Comparison of ENCODE assay signal across 12 cellular contexts in genomic region chr5:126525630-126526245, GRCh38.
A peak's percentile ranks its signal among the peaks of the same experiment; 100 is the strongest.
DNase-seq lines count a peak whose midpoint lies in the region; ATAC-seq and TF ChIP-seq lines count a peak whose summit lies in the region.
"Had no signal": no experiment of that assay in that cellular context is flagged by ENCODE, and none has a peak within 500 bp of the region (broad histone marks: within the 10 kb centered on the region; RNA-seq: fewer than 3 reads in every experiment).

No MANE protein-coding gene starts in this region.

- peaks cover 9 to 14% of the 10 kb centered on the region in 2 donors for H3K27me3 Mint-ChIP-seq in natural killer cell treated with Interleukin-12 subunit alpha and Interleukin-12 subunit beta and Interleukin-15 and Interleukin-18, amount 100 ng/mL, for 72 hours

- H3K4me1 Mint-ChIP-seq in natural killer cell treated with Interleukin-12 subunit alpha and Interleukin-12 subunit beta and Interleukin-15 and Interleukin-18, amount 100 ng/mL, for 72 hours (ENCODE audit: low read depth in 2 of 2) = no peaks in the 10 kb centered on the region
- H3K4me1 Mint-ChIP-seq: activated CD4-positive, alpha-beta T cell treated with anti-CD3 and anti-CD28 coated beads for 36 hours had no signal

- H3K9me3 Mint-ChIP-seq in natural killer cell treated with Interleukin-12 subunit alpha and Interleukin-12 subunit beta and Interleukin-15 and Interleukin-18, amount 100 ng/mL, for 72 hours = no peaks in the 10 kb centered on the region
- no peaks in the 10 kb centered on the region for H3K9me3 Mint-ChIP-seq in activated naive CD4-positive, alpha-beta T cell treated with anti-CD3 and anti-CD28 coated beads, Interleukin-2, amount 50 U/mL, for 72 hours

- H3K4me3 ChIP-seq in coronary artery (no peak overlapping the region), subcutaneous abdominal adipose tissue (ENCODE audit: low read depth in 1 of 5, low read length in 5 of 5) (peak overlapping the region in 4 of 5 donors; percentile 22 to 61 (median 40))
- H3K4me3 ChIP-seq: PC-9 had no signal

- no peak overlapping the region for H3K4me3 Mint-ChIP-seq in natural killer cell treated with Interleukin-12 subunit alpha and Interleukin-12 subunit beta and Interleukin-15 and Interleukin-18, amount 100 ng/mL, for 72 hours
- H3K4me3 Mint-ChIP-seq: activated CD4-positive, alpha-beta T cell treated with anti-CD3 and anti-CD28 coated beads for 36 hours had no signal

- H3K27ac Mint-ChIP-seq in natural killer cell treated with Interleukin-12 subunit alpha and Interleukin-12 subunit beta and Interleukin-15 and Interleukin-18, amount 100 ng/mL, for 72 hours = no peak overlapping the region
- H3K27ac Mint-ChIP-seq in activated naive CD4-positive, alpha-beta T cell treated with anti-CD3 and anti-CD28 coated beads, Interleukin-2, amount 50 U/mL, for 72 hours = no peak overlapping the region
- H3K27ac Mint-ChIP-seq: activated CD4-positive, alpha-beta T cell treated with anti-CD3 and anti-CD28 coated beads for 36 hours had no signal

- H3K36me3 Mint-ChIP-seq in natural killer cell treated with Interleukin-12 subunit alpha and Interleukin-12 subunit beta and Interleukin-15 and Interleukin-18, amount 100 ng/mL, for 72 hours = no peaks in the 10 kb centered on the region
- no peaks in the 10 kb centered on the region for H3K36me3 Mint-ChIP-seq in activated naive CD4-positive, alpha-beta T cell treated with anti-CD3 and anti-CD28 coated beads, Interleukin-2, amount 50 U/mL, for 72 hours

- peak overlapping the region; percentile 9 to 81 for H3K27ac ChIP-seq in coronary artery
- peak overlapping the region; percentile 43 for H3K27ac ChIP-seq in layer of hippocampus (ENCODE audit: low read depth, low read length)
- H3K27ac ChIP-seq in subcutaneous abdominal adipose tissue (ENCODE audit: low read depth, low read length) = no peak overlapping the region
- H3K27ac ChIP-seq: PC-9 had no signal

- no peak for ATAC-seq in natural killer cell treated with Interleukin-12 subunit alpha and Interleukin-12 subunit beta and Interleukin-15 and Interleukin-18, amount 100 ng/mL, for 72 hours
- no peak for ATAC-seq in activated naive CD4-positive, alpha-beta T cell treated with anti-CD3 and anti-CD28 coated beads, Interleukin-2, amount 50 U/mL, for 72 hours
- ATAC-seq: activated CD4-positive, alpha-beta T cell treated with anti-CD3 and anti-CD28 coated beads for 36 hours had no signal

- H3K27me3 ChIP-seq in layer of hippocampus (ENCODE audit: control insufficient read depth, insufficient read depth, low read length) (no peaks in the 10 kb centered on the region), subcutaneous abdominal adipose tissue (ENCODE audit: control insufficient read depth in 5 of 5, insufficient read depth in 4 of 5, low read length in 5 of 5) (no peaks in the 10 kb centered on the region)

- DNase-seq in KBM-7 (peak; percentile 34), coronary artery (ENCODE audit: low spot score) (no peak), GF-D8 (lab: John Stamatoyannopoulos, UW) (no peak)
- no peak for DNase-seq in natural killer cell treated with Interleukin-12 subunit alpha and Interleukin-12 subunit beta and Interleukin-15 and Interleukin-18, amount 100 ng/mL, for 72 hours (ENCODE audit: low spot score)
- DNase-seq in activated naive CD4-positive, alpha-beta T cell treated with anti-CD3 and anti-CD28 coated beads, Interleukin-2, amount 50 U/mL, for 72 hours (ENCODE audit: low spot score in 2 of 2) = no peak
- no peak for DNase-seq in central memory CD4-positive, alpha-beta T cell
- DNase-seq: activated CD4-positive, alpha-beta T cell treated with anti-CD3 and anti-CD28 coated beads for 36 hours; islet precursor cell; PC-9; stimulated activated CD4-positive, alpha-beta T cell treated with anti-CD3 and anti-CD28 coated beads, Interleukin-2, amount 100 ng/mL, for 48 hours had no signal

- H3K36me3 ChIP-seq in subcutaneous abdominal adipose tissue (ENCODE audit: control insufficient read depth in 5 of 5, insufficient read depth in 5 of 5, low read length in 5 of 5) = no peaks in the 10 kb centered on the region

- H3K4me1 ChIP-seq in subcutaneous abdominal adipose tissue (ENCODE audit: control insufficient read depth in 5 of 5, insufficient read depth in 5 of 5, low read length in 5 of 5) = peaks cover 0 to 10% (median 6%) of the 10 kb centered on the region in 5 donors

- in situ Hi-C loops in KBM-7 (cut with MboI; ENCODE audit: low pct_unique_long_range_greater_than_20kb, low sequenced_read_pairs) = loop anchor here (25.0 kb wide), 1 partner anchor 188 kb away; no protein-coding TSS in a partner anchor

- H3K9ac ChIP-seq in subcutaneous abdominal adipose tissue (ENCODE audit: low read length in 5 of 5) = peak overlapping the region in 1 of 5 donors; percentile 30

- no peak for TF ChIP-seq CTCF in coronary artery (IDR thresholded peaks at IDR 0.05)

- no peaks in the 10 kb centered on the region for H3K9me3 ChIP-seq in subcutaneous abdominal adipose tissue (ENCODE audit: control insufficient read depth in 5 of 5, low read length in 5 of 5)
